ENCODE assay signal across 8 cellular contexts in genomic region chr11:94973099-94973968, GRCh38.
DNase-seq lines count a peak whose midpoint lies in the region; ATAC-seq and TF ChIP-seq lines count a peak whose summit lies in the region.

CWC15 (minus strand) TSS chr11:94973556; CDS start chr11:94972185, 1,371 bp downstream.
KDM4D (plus strand) TSS chr11:94973709; CDS start chr11:94997373, 23,664 bp downstream.

- no peaks in the 10 kb centered on the region for H3K9me3 ChIP-seq in OCI-LY3 (ENCODE audit: insufficient read depth, low read length)

- peak within 1 kb of the TSS; percentile 86 for H3K4me2 ChIP-seq in OCI-LY3 (ENCODE audit: low read length)

- H3K27me3 ChIP-seq in OCI-LY3 (ENCODE audit: low read depth, low read length): no peaks in the 10 kb centered on the region

- H3K9ac ChIP-seq in OCI-LY3 (ENCODE audit: low read length): peak within 1 kb of the TSS; percentile 82

- H3K4me3 ChIP-seq in OCI-LY3 (ENCODE audit: low read length): peak within 1 kb of the TSS; percentile 92
- H3K4me3 ChIP-seq in epithelial cell of esophagus (ENCODE audit: low read length): peak within 1 kb of the TSS; percentile 86

- H3K27ac ChIP-seq in OCI-LY3 (ENCODE audit: low read length): peak within 1 kb of the TSS; percentile 52

- DNase-seq in DMS 273 treated with DMSO at 0.1 percent for 48 hours (lab: John Stamatoyannopoulos, UW): peak; percentile 79
- DNase-seq in HuH-7.5 (ENCODE audit: low spot score): peak; percentile 67
- peak; percentile 92 for DNase-seq in activated T-cell treated with anti-CD3 and anti-CD28 coated beads for 24 hours (ENCODE audit: low read depth)
- peak; percentile 94 for DNase-seq in epithelial cell of esophagus (ENCODE audit: low read depth)
- peak; percentile 96 for DNase-seq in middle frontal gyrus (ENCODE audit: extremely low spot score, low spot score)
- peak; percentile 83 to 90 for DNase-seq in stimulated activated CD8-positive, alpha-beta memory T cell treated with anti-CD3 and anti-CD28 coated beads, Interleukin-2, amount 100 ng/mL, for 1 hour (ENCODE audit: low read depth in 2 of 2)

- peaks cover 17% of the 10 kb centered on the region for H3K79me2 ChIP-seq in OCI-LY3 (ENCODE audit: low read length)

- no peak for TF ChIP-seq CTCF in OCI-LY3 (IDR thresholded peaks at IDR 0.05; ENCODE audit: low read depth, low read length)
- no peak for TF ChIP-seq CTCF in epithelial cell of esophagus (IDR thresholded peaks at IDR 0.05; ENCODE audit: insufficient read depth, low read depth, low read length, missing control alignments)

- peak within 1 kb of the TSS; percentile 70 for H2AFZ ChIP-seq in OCI-LY3 (ENCODE audit: low read depth, low read length)

- peak; percentile 100 for ATAC-seq in GM21528 (IDR thresholded peaks at IDR 0.05; ENCODE audit: low FRiP score, unreplicated experiment)

- peaks cover 8% of the 10 kb centered on the region for H3K4me1 ChIP-seq in OCI-LY3 (ENCODE audit: low read length)

- peaks cover 16% of the 10 kb centered on the region for H3K36me3 ChIP-seq in OCI-LY3 (replicated peaks; ENCODE audit: low read depth, low read length)

- no peaks in the 10 kb centered on the region for H4K20me1 ChIP-seq in OCI-LY3 (ENCODE audit: insufficient read depth, low read length)

Comparison
In these comparisons a context has a peak if more than half of its experiments do, and no peak if none do; other contexts are left out.
1. Peak in every context shown above with its lines: DNase-seq, ATAC-seq, H3K4me3 ChIP-seq and H3K27ac ChIP-seq.